In genomic region chr4:189204616-189205015, GRCh38 we compare ENCODE assay signal across 25 cellular contexts.
"Had no signal": no experiment of that assay in that cellular context is flagged by ENCODE, and none has a peak within 500 bp of the region (broad histone marks: within the 10 kb centered on the region; RNA-seq: fewer than 3 reads in every experiment).

No MANE protein-coding gene starts in this region.

- H3K27ac ChIP-seq: left lung, lower lobe of right lung, ovary, sigmoid colon, tibial nerve, uterus had no signal

- H3K9me3 ChIP-seq: left lung, lower lobe of right lung, mucosa of descending colon, ovary, sigmoid colon, tibial nerve, uterus had no signal

- ATAC-seq: left colon; left lung; lower lobe of right lung; mucosa of descending colon; naive thymus-derived CD4-positive, alpha-beta T cell; natural killer cell treated with Interleukin-12 subunit alpha and Interleukin-12 subunit beta and Interleukin-15 and Interleukin-18, amount 100 ng/mL, for 72 hours; right cardiac atrium; stimulated activated memory B cell treated with anti-CD40 and anti-IgM and Interleukin-4, amounts not matched to agents 10 μg/mL and 1 μg/mL and 100 μg/mL, for 72 hours; stimulated activated naive CD8-positive, alpha-beta T cell treated with anti-CD3 and anti-CD28 coated beads, Interleukin-15, amount 100 ng/mL, for 72 hours had no signal

- DNase-seq: hypothalamus; immature natural killer cell; kidney; left colon; left lung; lower lobe of right lung; mammary epithelial cell; mucosa of descending colon; naive thymus-derived CD4-positive, alpha-beta T cell; ovary; retina; right cardiac atrium; sigmoid colon; small intestine; stimulated activated CD4-positive, alpha-beta T cell treated with anti-CD3 and anti-CD28 coated beads, Interleukin-1b, Interleukin-23, amount 100 ng/mL, for 48 hours; stimulated activated CD4-positive, alpha-beta T cell treated with anti-CD3 and anti-CD28 coated beads, Interleukin-2, amount 100 ng/mL, for 48 hours; stimulated activated CD4-positive, alpha-beta T cell treated with anti-CD3 and anti-CD28 coated beads, Interleukin-4, amount 100 ng/mL, for 4 hours; stimulated activated CD8-positive, alpha-beta memory T cell treated with anti-CD3 and anti-CD28 coated beads, Interleukin-4, amount 100 ng/mL, for 48 hours; stimulated activated naive CD4-positive, alpha-beta T cell treated with Interleukin-2 at 50 U/mL for 16 hours; stimulated activated naive CD8-positive, alpha-beta T cell treated with anti-CD3 and anti-CD28 coated beads, Interleukin-15, amount 100 ng/mL, for 72 hours; substantia nigra; uterus had no signal

- H3K4me1 ChIP-seq: left lung, uterus had no signal

- H3K36me3 ChIP-seq: left lung, lower lobe of right lung, ovary, sigmoid colon, tibial nerve, uterus had no signal

- H3K4me3 ChIP-seq: left lung, lower lobe of right lung, mucosa of descending colon, ovary, sigmoid colon, tibial nerve, uterus had no signal
